In genomic region chr12:66963901-66964300, GRCh38 we compare ENCODE assay signal across 18 cellular contexts.
DNase-seq lines count a peak whose midpoint lies in the region; ATAC-seq lines count a peak whose summit lies in the region.
"Had no signal": no experiment of that assay in that cellular context is flagged by ENCODE, and none has a peak within 500 bp of the region (broad histone marks: within the 10 kb centered on the region; RNA-seq: fewer than 3 reads in every experiment).

No MANE protein-coding gene starts in this region.

- ATAC-seq in activated naive CD8-positive, alpha-beta T cell treated with anti-CD3 and anti-CD28 coated beads, Interleukin-2, amount 50 U/mL, for 24 hours = no peak
- no peak for ATAC-seq in T-helper 17 cell
- ATAC-seq in esophagus mucosa = peak; percentile 27
- no peak for ATAC-seq in HG03432 (IDR thresholded peaks at IDR 0.05; ENCODE audit: unreplicated experiment)
- ATAC-seq in GM19452 (IDR thresholded peaks at IDR 0.05; ENCODE audit: unreplicated experiment) = no peak
- ATAC-seq: Panc1 had no signal

- H3K27ac Mint-ChIP-seq in activated naive CD8-positive, alpha-beta T cell treated with anti-CD3 and anti-CD28 coated beads, Interleukin-2, amount 50 U/mL, for 24 hours = peak overlapping the region; percentile 45
- H3K27ac Mint-ChIP-seq in activated naive CD8-positive, alpha-beta T cell treated with anti-CD3 and anti-CD28 coated beads for 36 hours = no peak overlapping the region
- peak overlapping the region; percentile 90 for H3K27ac Mint-ChIP-seq in T-helper 17 cell

- no peaks in the 10 kb centered on the region for H3K27me3 Mint-ChIP-seq in activated naive CD8-positive, alpha-beta T cell treated with anti-CD3 and anti-CD28 coated beads, Interleukin-2, amount 50 U/mL, for 24 hours
- H3K27me3 Mint-ChIP-seq in activated naive CD8-positive, alpha-beta T cell treated with anti-CD3 and anti-CD28 coated beads for 36 hours = no peaks in the 10 kb centered on the region
- no peaks in the 10 kb centered on the region for H3K27me3 Mint-ChIP-seq in T-helper 17 cell

- no peak overlapping the region for H3K4me3 Mint-ChIP-seq in activated naive CD8-positive, alpha-beta T cell treated with anti-CD3 and anti-CD28 coated beads, Interleukin-2, amount 50 U/mL, for 24 hours
- no peak overlapping the region for H3K4me3 Mint-ChIP-seq in activated naive CD8-positive, alpha-beta T cell treated with anti-CD3 and anti-CD28 coated beads for 36 hours
- no peak overlapping the region for H3K4me3 Mint-ChIP-seq in T-helper 17 cell

- H3K36me3 Mint-ChIP-seq in activated naive CD8-positive, alpha-beta T cell treated with anti-CD3 and anti-CD28 coated beads, Interleukin-2, amount 50 U/mL, for 24 hours (ENCODE audit: low read depth) = no peaks in the 10 kb centered on the region
- peaks cover 9% of the 10 kb centered on the region for H3K36me3 Mint-ChIP-seq in activated naive CD8-positive, alpha-beta T cell treated with anti-CD3 and anti-CD28 coated beads for 36 hours
- H3K36me3 Mint-ChIP-seq in T-helper 17 cell (ENCODE audit: low read depth) = no peaks in the 10 kb centered on the region

- H3K9me3 Mint-ChIP-seq in activated naive CD8-positive, alpha-beta T cell treated with anti-CD3 and anti-CD28 coated beads, Interleukin-2, amount 50 U/mL, for 24 hours = no peaks in the 10 kb centered on the region
- H3K9me3 Mint-ChIP-seq in activated naive CD8-positive, alpha-beta T cell treated with anti-CD3 and anti-CD28 coated beads for 36 hours = peaks cover 9% of the 10 kb centered on the region

- no peak for DNase-seq in activated naive CD8-positive, alpha-beta T cell treated with anti-CD3 and anti-CD28 coated beads, Interleukin-2, amount 50 U/mL, for 24 hours
- no peak for DNase-seq in activated naive CD8-positive, alpha-beta T cell treated with anti-CD3 and anti-CD28 coated beads for 36 hours
- no peak for DNase-seq in T-helper 17 cell
- no peak for DNase-seq in SKM-1 (lab: John Stamatoyannopoulos, UW; ENCODE audit: unreplicated experiment)
- DNase-seq in ecto neural progenitor cell (ENCODE audit: low spot score) = no peak
- DNase-seq: 8988T, BE2C, Caco-2, DMS153, NCI-H1092, NCI-H146, NCI-H2081, NCI-H510A treated with DMSO at 0.1 percent for 48 hours, NCI-H82 had no signal

- peaks cover 29% of the 10 kb centered on the region for H3K4me1 Mint-ChIP-seq in activated naive CD8-positive, alpha-beta T cell treated with anti-CD3 and anti-CD28 coated beads, Interleukin-2, amount 50 U/mL, for 24 hours
- peaks cover 29% of the 10 kb centered on the region for H3K4me1 Mint-ChIP-seq in activated naive CD8-positive, alpha-beta T cell treated with anti-CD3 and anti-CD28 coated beads for 36 hours
- H3K4me1 Mint-ChIP-seq in T-helper 17 cell = peaks cover 8% of the 10 kb centered on the region

- H3K9me3 ChIP-seq in T-helper 17 cell (ENCODE audit: control insufficient read depth, low read length, poor library complexity, severe bottlenecking) = no peaks in the 10 kb centered on the region
- H3K9me3 ChIP-seq: BE2C, Caco-2 had no signal
